Comparison of ENCODE assay signal across 8 cellular contexts in the genomic region with DNA sequence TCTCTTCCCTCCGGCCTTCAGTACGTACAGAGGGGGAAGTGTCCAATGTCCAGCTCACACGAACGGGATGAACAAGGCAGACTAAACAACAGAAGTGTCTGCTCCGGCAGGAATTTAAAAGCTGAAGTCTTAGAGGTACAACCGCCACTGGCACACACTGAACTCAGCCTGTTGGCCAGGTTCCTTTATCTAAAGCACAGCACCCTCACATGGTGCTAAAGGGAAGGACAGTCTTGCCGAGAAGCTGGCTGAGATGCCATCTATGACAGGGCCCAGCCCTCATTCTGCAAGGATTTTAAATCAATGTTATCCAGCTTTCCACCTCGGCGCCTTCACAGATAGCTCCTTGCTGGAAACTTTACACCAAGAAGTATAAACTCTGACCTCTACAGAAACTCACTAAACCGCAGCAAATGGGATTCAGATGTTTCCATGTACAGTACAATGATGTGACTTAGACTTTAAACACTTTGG. TPM values are rescaled to one million over a fixed set of nuclear protein-coding genes. Genes with fewer than 3 reads are reported as not detected.
DNase-seq lines count a peak whose midpoint lies in the region; ATAC-seq and TF ChIP-seq lines count a peak whose summit lies in the region.

No MANE protein-coding gene starts in this region.

- 23 to 29% methylated on average over 10 of the region's 10 CpGs for WGBS in lung, 2 donors

- ATAC-seq in Right ventricle myocardium inferior (peak; percentile 55), lung (ENCODE audit: insufficient read depth, low FRiP score) (no peak), GM21526 (IDR thresholded peaks at IDR 0.05; ENCODE audit: low FRiP score, unreplicated experiment) (no peak)

- H3K4me3 ChIP-seq in lung, result no peak overlapping the region

- intact Hi-C loops in Right ventricle myocardium inferior (cut with DNase I) (loop anchor here (10.0 kb wide), 2 partner anchors 164 to 374 kb away; no protein-coding TSS in a partner anchor), cardiac septum (cut with DNase I) (no loop called here)

- no peak for DNase-seq in Right ventricle myocardium inferior (ENCODE audit: missing footprints)
- DNase-seq in cardiac septum (ENCODE audit: low spot score), result no peak
- peak; percentile 8 for DNase-seq in NCI-H1105 (lab: John Stamatoyannopoulos, UW)
- peak; percentile 70 for DNase-seq in activated CD4-positive, alpha-beta T cell treated with anti-CD3 and anti-CD28 coated beads for 48 hours
- peak; percentile 36 for DNase-seq in effector CD8-positive, alpha-beta T cell (lab: John Stamatoyannopoulos, UW)
- DNase-seq in lung (ENCODE audit: low spot score), result peak; percentile 42
- DNase-seq in superior temporal gyrus (ENCODE audit: extremely low spot score), result peak; percentile 92

- no peaks in the 10 kb centered on the region for H3K9me3 ChIP-seq in lung (ENCODE audit: control insufficient read depth in 2 of 2, insufficient read depth in 1 of 2, low read length in 1 of 2)

- no peaks in the 10 kb centered on the region for H3K36me3 ChIP-seq in lung (ENCODE audit: control insufficient read depth in 2 of 2, insufficient read depth in 2 of 2, low read length in 2 of 2)

- peak; percentile 31 for TF ChIP-seq CTCF in lung (IDR thresholded peaks at IDR 0.05; ENCODE audit: control extremely low read depth, extremely low read depth)

- H3K4me1 ChIP-seq in lung (ENCODE audit: control insufficient read depth in 2 of 2, insufficient read depth in 2 of 2, low read length in 2 of 2), result peaks cover 0 to 4% of the 10 kb centered on the region in 2 donors

- H3K27ac ChIP-seq in lung (ENCODE audit: low read depth in 1 of 2, low read length in 1 of 2), result no peak overlapping the region

- no peaks in the 10 kb centered on the region for H3K27me3 ChIP-seq in lung (ENCODE audit: control insufficient read depth, insufficient read depth)

RNA-seq across cellular contexts. Expression of gene ADAMTS17, which starts 2.8 kb away (rescaled TPM):
- total RNA-seq in Right ventricle myocardium inferior (1.4 TPM), cardiac septum (0.67 TPM), lung (1 to 10 TPM; 2.7 to 6.6 TPM)
- 1 to 10 TPM in 1 of 2 donors, under 1 TPM in 1; 0.47 to 1.6 TPM for polyA plus RNA-seq in lung

Comparison
In these comparisons a context has a peak if more than half of its experiments do, and no peak if none do; other contexts are left out.
1. DNase-seq: peak in NCI-H1105 (single experiment), activated CD4-positive, alpha-beta T cell treated with anti-CD3 and anti-CD28 coated beads for 48 hours (single experiment), effector CD8-positive, alpha-beta T cell (single experiment), lung (single experiment) and superior temporal gyrus (single experiment); none in Right ventricle myocardium inferior (single experiment) and cardiac septum (single experiment).